17 cellular contexts compared by ENCODE assay signal in the genomic region with DNA sequence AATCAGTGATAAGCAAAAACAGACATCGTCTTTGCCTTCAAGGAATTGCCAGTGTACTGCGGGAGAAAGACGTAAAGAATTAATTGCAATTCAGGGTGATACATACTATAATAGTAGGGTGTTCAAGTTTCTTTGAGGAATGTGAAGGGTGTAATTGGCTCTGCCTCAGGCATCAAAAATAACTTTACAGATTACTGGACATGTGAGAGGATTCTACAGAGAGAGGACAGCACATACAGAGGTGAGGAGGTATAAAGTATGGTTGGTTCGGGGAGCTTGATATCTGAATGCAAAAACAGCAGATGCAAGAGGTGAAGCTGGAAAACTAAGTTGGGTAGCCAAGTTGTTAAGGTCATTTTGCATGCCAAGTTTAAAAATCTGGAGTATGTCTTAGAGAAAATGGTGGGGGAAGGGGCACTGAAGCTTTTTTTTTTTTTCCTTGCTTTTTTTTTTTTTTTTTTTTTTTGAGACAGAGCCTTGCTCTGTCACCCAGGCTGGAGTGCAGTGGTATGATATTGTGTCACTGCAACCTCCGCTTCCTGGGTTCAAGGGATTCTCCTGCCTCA.
DNase-seq lines count a peak whose midpoint lies in the region; ATAC-seq and TF ChIP-seq lines count a peak whose summit lies in the region.
"Had no signal": no experiment of that assay in that cellular context is flagged by ENCODE, and none has a peak within 500 bp of the region (broad histone marks: within the 10 kb centered on the region; RNA-seq: fewer than 3 reads in every experiment).

No MANE protein-coding gene starts in this region.

- POLR2A ChIA-PET in PC-9 (lab: Charles Lee; ENCODE audit: unreplicated experiment): no interaction called here

- no peaks in the 10 kb centered on the region for H3K79me2 ChIP-seq in PC-9 (ENCODE audit: low read depth)

- H3K27ac ChIP-seq in heart right ventricle: peak overlapping the region in 9 of 10 donors; percentile 53 to 84 (median 59)
- H3K27ac ChIP-seq in psoas muscle: peak overlapping the region; percentile 84
- H3K27ac ChIP-seq in PC-9: no peak overlapping the region

- no peak for DNase-seq in Right ventricle myocardium inferior (ENCODE audit: missing footprints)
- no peak for DNase-seq in cardiac septum (ENCODE audit: low spot score)
- no peak for DNase-seq in heart right ventricle
- DNase-seq in psoas muscle: no peak
- no peak for DNase-seq in PC-9
- DNase-seq in effector CD8-positive, alpha-beta T cell (lab: John Stamatoyannopoulos, UW): no peak
- no peak for DNase-seq in COLO668 (lab: John Stamatoyannopoulos, UW; ENCODE audit: unreplicated experiment)
- DNase-seq: activated CD4-positive, alpha-beta T cell treated with anti-CD3 and anti-CD28 coated beads for 48 hours; activated CD8-positive, alpha-beta memory T cell treated with anti-CD3 and anti-CD28 coated beads, Interleukin-2, amount 50 U/mL, for 4 hours; GOT3; NCI-H1048; NCI-H2029 treated with DMSO at 0.1 percent for 48 hours; stimulated activated CD4-positive, alpha-beta T cell treated with anti-CD3 and anti-CD28 coated beads, Interleukin-15, amount 100 ng/mL, for 24 hours; upper lobe of left lung had no signal

- no peak overlapping the region for H2AFZ ChIP-seq in PC-9

- WGBS in heart right ventricle, 2 donors: 63 to 72% methylated on average over 5 of the region's 5 CpGs
- 40 to 51% (median 50%) methylated on average over 5 of the region's 5 CpGs for WGBS in psoas muscle, 3 donors

- 0 out of 2 replicates have a peak, but pooled peaks cover 4% of the 10 kb centered on the region for H3F3A ChIP-seq in PC-9 (ENCODE audit: insufficient read depth, low read depth)

- H3K36me3 ChIP-seq in heart right ventricle: no peaks in the 10 kb centered on the region
- H3K36me3 ChIP-seq in psoas muscle (ENCODE audit: insufficient read depth in 1 of 2, low read depth in 1 of 2): no peaks in the 10 kb centered on the region
- no peaks in the 10 kb centered on the region for H3K36me3 ChIP-seq in PC-9 (ENCODE audit: low read depth)
- H3K36me3 ChIP-seq: prostate gland, upper lobe of left lung had no signal

- H3K4me3 ChIP-seq in heart right ventricle: no peak overlapping the region
- peak overlapping the region; percentile 2 for H3K4me3 ChIP-seq in psoas muscle
- no peak overlapping the region for H3K4me3 ChIP-seq in PC-9
- H3K4me3 ChIP-seq: prostate gland, upper lobe of left lung had no signal

- H3K27me3 ChIP-seq in heart right ventricle (no peaks in the 10 kb centered on the region), psoas muscle (ENCODE audit: insufficient read depth in 3 of 3, low read length in 2 of 3) (no peaks in the 10 kb centered on the region), PC-9 (ENCODE audit: insufficient read depth, low read depth) (no peaks in the 10 kb centered on the region)
- H3K27me3 ChIP-seq: upper lobe of left lung had no signal

- intact Hi-C loops in Right ventricle myocardium inferior (cut with DNase I): loop anchor here (2.0 kb wide), 2 partner anchors 62 to 226 kb away; no protein-coding TSS in a partner anchor
- intact Hi-C loops in cardiac septum (cut with DNase I): no loop called here
- intact Hi-C loops in heart right ventricle (cut with DNase I): loop anchor here in 1 of 10 donors (10.0 kb wide), 1 partner anchor 230 kb away; a partner anchor contains a TSS
- intact Hi-C loops in psoas muscle (cut with DNase I): loop anchor here (10.0 kb wide), 1 partner anchor 230 kb away; a partner anchor contains a TSS
- intact Hi-C loops in PC-9 (cut with micrococcal nuclease; ENCODE audit: unreplicated experiment): no loop called here

- CTCF ChIA-PET in PC-9 (lab: Charles Lee): no interaction called here

- H3K9me3 ChIP-seq in heart right ventricle: no peaks in the 10 kb centered on the region
- H3K9me3 ChIP-seq in psoas muscle: no peaks in the 10 kb centered on the region
- no peaks in the 10 kb centered on the region for H3K9me3 ChIP-seq in PC-9 (ENCODE audit: insufficient read depth, low read depth)
- H3K9me3 ChIP-seq: prostate gland, upper lobe of left lung had no signal

- no TSS peak for BruUV-seq in PC-9 (replicated peaks; lab: Mats Ljungman, UMichigan)

- no peak for TF ChIP-seq CTCF in heart right ventricle (IDR thresholded peaks at IDR 0.05)
- no peak for TF ChIP-seq CTCF in psoas muscle (IDR thresholded peaks at IDR 0.05)
- TF ChIP-seq CTCF in PC-9 (conservative IDR thresholded peaks at IDR 0.05): no peak

- ATAC-seq in Right ventricle myocardium inferior (peak; percentile 53), heart right ventricle (peak in 6 of 8 donors; percentile 30 to 77 (median 64)), psoas muscle (peak in 1 of 4 donors; percentile 27), GM18907 (IDR thresholded peaks at IDR 0.05; ENCODE audit: unreplicated experiment) (no peak)
- ATAC-seq: stimulated activated effector memory CD8-positive, alpha-beta T cell treated with anti-CD3 and anti-CD28 coated beads, Interleukin-12 subunit alpha, Interleukin-12 subunit beta, amount 100 ng/mL, for 72 hours had no signal

- no peak overlapping the region for H3K4me2 ChIP-seq in PC-9

- H4K20me1 ChIP-seq in PC-9 (ENCODE audit: insufficient read depth): no peaks in the 10 kb centered on the region

- peaks cover 5% of the 10 kb centered on the region; the same call in 1 of the 2 replicates for H3K9me2 ChIP-seq in PC-9 (ENCODE audit: insufficient read depth)

- H3K4me1 ChIP-seq in heart right ventricle: peaks cover 10 to 52% (median 44%) of the 10 kb centered on the region in 9 donors
- peaks cover 40% of the 10 kb centered on the region for H3K4me1 ChIP-seq in psoas muscle
- peaks cover 6% of the 10 kb centered on the region; the same call in 1 of the 2 replicates for H3K4me1 ChIP-seq in PC-9 (replicated peaks; ENCODE audit: insufficient read depth)

Comparison
In these comparisons a context has a peak if more than half of its experiments do, and no peak if none do; other contexts are left out.
1. intact Hi-C loops: an anchor here in Right ventricle myocardium inferior (2.0 kb wide) and psoas muscle (10.0 kb wide); none called in cardiac septum and PC-9.